1 cellular context compared by ENCODE assay signal in the genomic region with DNA sequence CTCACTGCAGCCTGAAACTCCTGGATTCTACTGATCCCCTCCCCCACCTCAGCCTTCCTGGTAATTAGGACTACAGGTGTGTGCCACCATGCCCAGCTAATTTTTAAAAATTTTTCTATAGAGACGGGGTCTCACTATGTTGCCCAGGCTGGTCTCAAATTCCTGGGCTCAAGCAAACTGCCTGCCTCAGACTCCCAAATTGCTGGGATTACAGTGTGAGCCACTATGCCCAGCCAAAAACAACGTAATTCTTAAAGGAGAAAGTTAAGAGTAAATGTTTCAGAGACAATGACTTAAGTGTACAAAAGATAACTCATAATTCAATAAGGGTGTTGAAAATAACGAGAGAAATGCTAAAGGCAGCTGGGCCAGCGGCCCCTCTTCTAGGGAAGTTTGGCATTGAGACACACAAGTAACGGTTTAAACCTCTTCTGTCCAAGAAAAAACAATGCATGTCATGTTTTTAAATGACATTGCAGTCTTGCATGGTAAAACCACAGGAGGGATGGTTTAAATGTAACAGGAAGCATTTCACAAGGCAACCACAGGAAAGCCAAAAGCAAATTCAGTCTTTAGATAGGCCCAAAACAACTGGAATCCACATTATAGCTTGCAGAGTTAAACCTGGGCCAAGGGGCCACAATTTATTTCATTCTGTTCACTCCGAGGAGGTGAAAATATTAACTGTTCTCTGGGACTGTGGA.
A peak's percentile ranks its signal among the peaks of the same experiment; 100 is the strongest.
TF ChIP-seq lines count a peak whose summit lies in the region.

No MANE protein-coding gene starts in this region.

TF ChIP-seq in K562, 482 proteins besides CTCF, POLR2A, EP300 and RAD21 (continued from another document):
- TF ChIP-seq NR2C2 (CRISPR knock-in tag; IDR thresholded peaks at IDR 0.05) (no peak), NR2C2 (tag; IDR thresholded peaks at IDR 0.05) (peak; percentile 54; the same call in 1 of the 2 replicates), ZNF23 (CRISPR knock-in tag; IDR thresholded peaks at IDR 0.05) (no peak), BCOR (IDR thresholded peaks at IDR 0.05) (no peak)
